ENCODE assay signal across 10 cellular contexts in genomic region chr2:188974184-188974583, GRCh38. TPM values are rescaled to one million over a fixed set of nuclear protein-coding genes. Genes with fewer than 3 reads are reported as not detected.
A peak's percentile ranks its signal among the peaks of the same experiment; 100 is the strongest.
DNase-seq lines count a peak whose midpoint lies in the region; ATAC-seq, FAIRE-seq and TF ChIP-seq lines count a peak whose summit lies in the region.
"Had no signal": no experiment of that assay in that cellular context is flagged by ENCODE, and none has a peak within 500 bp of the region (broad histone marks: within the 10 kb centered on the region; RNA-seq: fewer than 3 reads in every experiment).

TSS of gene COL3A1 (plus strand) at chr2:188974373. CDS start at chr2:188974490, 117 bp downstream.

- FAIRE-seq in frontal cortex (lab: Jason Lieb, UNC) = no peak

- H3K4me2 ChIP-seq in osteoblast (ENCODE audit: insufficient read depth, low read length) = peak within 1 kb of the TSS; percentile 94

- H3K4me1 ChIP-seq in ACC112 (ENCODE audit: control insufficient read depth, insufficient read depth, low read length, unreplicated experiment) (peaks cover 35% of the 10 kb centered on the region), osteoblast (ENCODE audit: insufficient read depth, low read length) (peaks cover 54% of the 10 kb centered on the region)

- H4K20me1 ChIP-seq in osteoblast (ENCODE audit: insufficient read depth, low read length) = no peaks in the 10 kb centered on the region

- H3K27me3 ChIP-seq in ACC112 (ENCODE audit: insufficient read depth, low read length) (no peaks in the 10 kb centered on the region), osteoblast (ENCODE audit: insufficient read depth, low read length) (no peaks in the 10 kb centered on the region)

- H3K27ac ChIP-seq in ACC112 (ENCODE audit: low read depth, low read length) (peak within 1 kb of the TSS; percentile 94), SK-N-MC (peak within 1 kb of the TSS; percentile 99), osteoblast (ENCODE audit: low read depth, low read length) (peak within 1 kb of the TSS; percentile 93)

- H3K36me3 ChIP-seq in ACC112 (ENCODE audit: insufficient read depth, low read length) (no peaks in the 10 kb centered on the region), SK-N-MC (ENCODE audit: insufficient read depth, low read length) (no peaks in the 10 kb centered on the region), osteoblast (ENCODE audit: insufficient read depth, low read length) (peaks cover 8% of the 10 kb centered on the region)

- peaks cover 59% of the 10 kb centered on the region for H3K79me2 ChIP-seq in ACC112 (ENCODE audit: control insufficient read depth, insufficient read depth, low read length, unreplicated experiment)
- H3K79me2 ChIP-seq in osteoblast (ENCODE audit: insufficient read depth, low read length) = peaks cover 55% of the 10 kb centered on the region

- DNase-seq in SK-N-MC (ENCODE audit: low read depth, low spot score) (no peak), frontal cortex (ENCODE audit: low spot score in 2 of 2) (no peak), osteoblast (ENCODE audit: insufficient read length, low spot score, missing footprints) (peak; percentile 34), NCI-H1048 (lab: John Stamatoyannopoulos, UW) (no peak)
- no peak for DNase-seq in stimulated activated CD4-positive, alpha-beta T cell treated with anti-CD3 and anti-CD28 coated beads, Interleukin-4, amount 100 ng/mL, for 4 hours
- DNase-seq: hypothalamus had no signal

- no peaks in the 10 kb centered on the region for H3K9me3 ChIP-seq in SK-N-MC (ENCODE audit: low read depth, low read length)
- no peaks in the 10 kb centered on the region for H3K9me3 ChIP-seq in osteoblast (ENCODE audit: low read depth, low read length)

- H3K4me3 ChIP-seq in ACC112 (ENCODE audit: low read depth, low read length) (peak within 1 kb of the TSS; percentile 94), SK-N-MC (peak within 1 kb of the TSS; percentile 90), osteoblast (ENCODE audit: insufficient read depth, low read length) (peak within 1 kb of the TSS; percentile 78)

- H2AFZ ChIP-seq in ACC112 (ENCODE audit: low read length, unreplicated experiment) (peak within 1 kb of the TSS; percentile 77), osteoblast (ENCODE audit: low read length) (peak within 1 kb of the TSS; percentile 73)

- no peak for TF ChIP-seq CTCF in osteoblast (IDR thresholded peaks at IDR 0.05; ENCODE audit: extremely low read depth, low read depth, low read length)

- H3K9ac ChIP-seq in SK-N-MC (ENCODE audit: insufficient read length) = peak within 1 kb of the TSS; percentile 92

- ATAC-seq in HG03565 (IDR thresholded peaks at IDR 0.05; ENCODE audit: unreplicated experiment) (no peak), GM21825 (IDR thresholded peaks at IDR 0.05; ENCODE audit: unreplicated experiment) (no peak)

RNA-seq across cellular contexts. Expression of gene COL3A1, which starts in this region (rescaled TPM):
- 88.0 TPM for total RNA-seq in frontal cortex
- 3,160 and 5,672 TPM in 2 replicates for total RNA-seq in osteoblast
- total RNA-seq: B cell had no signal

Comparison
In these comparisons a context has a peak if more than half of its experiments do, and no peak if none do; other contexts are left out.
1. RNA of gene COL3A1 (total RNA-seq): 3,160 to 5,672 TPM in osteoblast; 88.0 TPM in frontal cortex (single experiment); every median in the first group is over 10 times any median in the second.
2. Peak in every context shown above with its lines, with median percentiles within 50 percentile points of each other: H3K27ac ChIP-seq and H3K4me3 ChIP-seq.